3 cellular contexts compared by ENCODE assay signal in the genomic region with DNA sequence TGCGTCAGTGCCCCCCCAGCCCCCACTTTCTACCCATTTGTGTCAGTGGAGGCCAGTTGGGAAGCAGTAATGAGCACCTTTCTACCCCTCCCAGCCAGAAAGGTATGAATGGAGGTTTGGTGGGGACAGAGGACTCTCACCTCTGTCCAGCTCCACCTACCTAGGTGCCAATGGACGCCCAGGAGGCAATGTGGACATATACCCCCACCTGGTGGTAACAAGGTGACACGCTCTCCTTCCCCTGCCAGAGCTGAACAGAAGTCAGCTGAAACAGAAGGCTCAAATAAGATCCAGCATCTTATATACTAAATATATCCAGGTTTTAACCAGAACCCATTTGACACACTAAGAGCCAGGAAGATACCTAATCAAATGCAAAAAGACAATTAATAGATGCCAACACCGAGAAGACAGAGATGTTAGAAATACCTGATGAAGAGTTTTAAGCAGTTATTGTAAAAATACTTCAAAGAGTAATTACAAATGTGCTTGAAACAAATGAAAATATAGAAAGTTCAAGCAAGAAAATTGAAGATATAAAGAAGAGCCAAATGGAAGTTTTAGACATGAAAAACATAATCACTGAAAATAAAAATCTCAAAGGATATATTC.
TF ChIP-seq lines count a peak whose summit lies in the region.

No MANE protein-coding gene starts in this region.

TF ChIP-seq in SK-N-SH, 30 proteins besides CTCF, POLR2A, EP300 and RAD21:
- TF ChIP-seq SMC3 (IDR thresholded peaks at IDR 0.05; ENCODE audit: low read depth, low read length) (peak; percentile 75), REST (IDR thresholded peaks at IDR 0.05; ENCODE audit: low read depth, low read length) (no peak), RFX5 (IDR thresholded peaks at IDR 0.05; ENCODE audit: low read length) (no peak)

TF ChIP-seq in SK-N-SH treated with all-trans-retinoic acid at 6 μM for 48 hours, 23 proteins besides CTCF, POLR2A, EP300 and RAD21 (continues in another document):
- no peak for TF ChIP-seq TCF4 (CRISPR knock-in tag; IDR thresholded peaks at IDR 0.05; ENCODE audit: borderline replicate concordance)
- TF ChIP-seq OSR1 (CRISPR knock-in tag; IDR thresholded peaks at IDR 0.05) = no peak
- TF ChIP-seq ZNF8 (CRISPR knock-in tag; IDR thresholded peaks at IDR 0.05) = no peak
- no peak for TF ChIP-seq PPARA (CRISPR knock-in tag; IDR thresholded peaks at IDR 0.05; ENCODE audit: borderline replicate concordance)
- no peak for TF ChIP-seq ARNTL (CRISPR knock-in tag; IDR thresholded peaks at IDR 0.05; ENCODE audit: borderline replicate concordance, low read depth)
- TF ChIP-seq ISL1 (CRISPR knock-in tag; IDR thresholded peaks at IDR 0.05) = no peak
- TF ChIP-seq, protein P1, sequence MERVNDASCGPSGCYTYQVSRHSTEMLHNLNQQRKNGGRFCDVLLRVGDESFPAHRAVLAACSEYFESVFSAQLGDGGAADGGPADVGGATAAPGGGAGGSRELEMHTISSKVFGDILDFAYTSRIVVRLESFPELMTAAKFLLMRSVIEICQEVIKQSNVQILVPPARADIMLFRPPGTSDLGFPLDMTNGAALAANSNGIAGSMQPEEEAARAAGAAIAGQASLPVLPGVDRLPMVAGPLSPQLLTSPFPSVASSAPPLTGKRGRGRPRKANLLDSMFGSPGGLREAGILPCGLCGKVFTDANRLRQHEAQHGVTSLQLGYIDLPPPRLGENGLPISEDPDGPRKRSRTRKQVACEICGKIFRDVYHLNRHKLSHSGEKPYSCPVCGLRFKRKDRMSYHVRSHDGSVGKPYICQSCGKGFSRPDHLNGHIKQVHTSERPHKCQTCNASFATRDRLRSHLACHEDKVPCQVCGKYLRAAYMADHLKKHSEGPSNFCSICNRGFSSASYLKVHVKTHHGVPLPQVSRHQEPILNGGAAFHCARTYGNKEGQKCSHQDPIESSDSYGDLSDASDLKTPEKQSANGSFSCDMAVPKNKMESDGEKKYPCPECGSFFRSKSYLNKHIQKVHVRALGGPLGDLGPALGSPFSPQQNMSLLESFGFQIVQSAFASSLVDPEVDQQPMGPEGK (CRISPR knock-in tag; IDR thresholded peaks at IDR 0.05; ENCODE audit: borderline replicate concordance) = no peak
- TF ChIP-seq, protein P2, sequence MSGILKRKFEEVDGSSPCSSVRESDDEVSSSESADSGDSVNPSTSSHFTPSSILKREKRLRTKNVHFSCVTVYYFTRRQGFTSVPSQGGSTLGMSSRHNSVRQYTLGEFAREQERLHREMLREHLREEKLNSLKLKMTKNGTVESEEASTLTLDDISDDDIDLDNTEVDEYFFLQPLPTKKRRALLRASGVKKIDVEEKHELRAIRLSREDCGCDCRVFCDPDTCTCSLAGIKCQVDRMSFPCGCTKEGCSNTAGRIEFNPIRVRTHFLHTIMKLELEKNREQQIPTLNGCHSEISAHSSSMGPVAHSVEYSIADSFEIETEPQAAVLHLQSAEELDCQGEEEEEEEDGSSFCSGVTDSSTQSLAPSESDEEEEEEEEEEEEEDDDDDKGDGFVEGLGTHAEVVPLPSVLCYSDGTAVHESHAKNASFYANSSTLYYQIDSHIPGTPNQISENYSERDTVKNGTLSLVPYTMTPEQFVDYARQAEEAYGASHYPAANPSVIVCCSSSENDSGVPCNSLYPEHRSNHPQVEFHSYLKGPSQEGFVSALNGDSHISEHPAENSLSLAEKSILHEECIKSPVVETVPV (CRISPR knock-in tag; IDR thresholded peaks at IDR 0.05) = no peak
- TF ChIP-seq ZFP30 (CRISPR knock-in tag; IDR thresholded peaks at IDR 0.05) = no peak
- no peak for TF ChIP-seq ZNF565 (CRISPR knock-in tag; conservative IDR thresholded peaks at IDR 0.05; ENCODE audit: low read depth)
- TF ChIP-seq ZNF70 (CRISPR knock-in tag; IDR thresholded peaks at IDR 0.05) = no peak
- no peak for TF ChIP-seq TOX (CRISPR knock-in tag; IDR thresholded peaks at IDR 0.05; ENCODE audit: borderline replicate concordance)
- no peak for TF ChIP-seq CSDC2 (CRISPR knock-in tag; IDR thresholded peaks at IDR 0.05)
- no peak for TF ChIP-seq GLIS3 (CRISPR knock-in tag; IDR thresholded peaks at IDR 0.05)
- TF ChIP-seq POU6F1 (CRISPR knock-in tag; IDR thresholded peaks at IDR 0.05; ENCODE audit: borderline replicate concordance, low read depth) = no peak
- no peak for TF ChIP-seq ZFP3 (CRISPR knock-in tag; IDR thresholded peaks at IDR 0.05)
- TF ChIP-seq, protein P3, sequence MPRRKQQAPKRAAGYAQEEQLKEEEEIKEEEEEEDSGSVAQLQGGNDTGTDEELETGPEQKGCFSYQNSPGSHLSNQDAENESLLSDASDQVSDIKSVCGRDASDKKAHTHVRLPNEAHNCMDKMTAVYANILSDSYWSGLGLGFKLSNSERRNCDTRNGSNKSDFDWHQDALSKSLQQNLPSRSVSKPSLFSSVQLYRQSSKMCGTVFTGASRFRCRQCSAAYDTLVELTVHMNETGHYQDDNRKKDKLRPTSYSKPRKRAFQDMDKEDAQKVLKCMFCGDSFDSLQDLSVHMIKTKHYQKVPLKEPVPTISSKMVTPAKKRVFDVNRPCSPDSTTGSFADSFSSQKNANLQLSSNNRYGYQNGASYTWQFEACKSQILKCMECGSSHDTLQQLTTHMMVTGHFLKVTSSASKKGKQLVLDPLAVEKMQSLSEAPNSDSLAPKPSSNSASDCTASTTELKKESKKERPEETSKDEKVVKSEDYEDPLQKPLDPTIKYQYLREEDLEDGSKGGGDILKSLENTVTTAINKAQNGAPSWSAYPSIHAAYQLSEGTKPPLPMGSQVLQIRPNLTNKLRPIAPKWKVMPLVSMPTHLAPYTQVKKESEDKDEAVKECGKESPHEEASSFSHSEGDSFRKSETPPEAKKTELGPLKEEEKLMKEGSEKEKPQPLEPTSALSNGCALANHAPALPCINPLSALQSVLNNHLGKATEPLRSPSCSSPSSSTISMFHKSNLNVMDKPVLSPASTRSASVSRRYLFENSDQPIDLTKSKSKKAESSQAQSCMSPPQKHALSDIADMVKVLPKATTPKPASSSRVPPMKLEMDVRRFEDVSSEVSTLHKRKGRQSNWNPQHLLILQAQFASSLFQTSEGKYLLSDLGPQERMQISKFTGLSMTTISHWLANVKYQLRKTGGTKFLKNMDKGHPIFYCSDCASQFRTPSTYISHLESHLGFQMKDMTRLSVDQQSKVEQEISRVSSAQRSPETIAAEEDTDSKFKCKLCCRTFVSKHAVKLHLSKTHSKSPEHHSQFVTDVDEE (CRISPR knock-in tag; IDR thresholded peaks at IDR 0.05) = no peak
- no peak for TF ChIP-seq SNAI2 (CRISPR knock-in tag; IDR thresholded peaks at IDR 0.05)

TF ChIP-seq in K562, 482 proteins besides CTCF, POLR2A, EP300 and RAD21:
- TF ChIP-seq SMC3 (conservative IDR thresholded peaks at IDR 0.05; ENCODE audit: insufficient read depth, low read depth, low read length) (0 out of 2 replicates have a peak, but pooled peaks have one; percentile 12), DEAF1 (CRISPR knock-in tag; IDR thresholded peaks at IDR 0.05) (peak; percentile 37; the same call in 1 of the 2 replicates), STAG1 (CRISPR knock-in tag; IDR thresholded peaks at IDR 0.05; ENCODE audit: borderline replicate concordance) (no peak)
